8 cellular contexts compared by ENCODE assay signal in the genomic region with DNA sequence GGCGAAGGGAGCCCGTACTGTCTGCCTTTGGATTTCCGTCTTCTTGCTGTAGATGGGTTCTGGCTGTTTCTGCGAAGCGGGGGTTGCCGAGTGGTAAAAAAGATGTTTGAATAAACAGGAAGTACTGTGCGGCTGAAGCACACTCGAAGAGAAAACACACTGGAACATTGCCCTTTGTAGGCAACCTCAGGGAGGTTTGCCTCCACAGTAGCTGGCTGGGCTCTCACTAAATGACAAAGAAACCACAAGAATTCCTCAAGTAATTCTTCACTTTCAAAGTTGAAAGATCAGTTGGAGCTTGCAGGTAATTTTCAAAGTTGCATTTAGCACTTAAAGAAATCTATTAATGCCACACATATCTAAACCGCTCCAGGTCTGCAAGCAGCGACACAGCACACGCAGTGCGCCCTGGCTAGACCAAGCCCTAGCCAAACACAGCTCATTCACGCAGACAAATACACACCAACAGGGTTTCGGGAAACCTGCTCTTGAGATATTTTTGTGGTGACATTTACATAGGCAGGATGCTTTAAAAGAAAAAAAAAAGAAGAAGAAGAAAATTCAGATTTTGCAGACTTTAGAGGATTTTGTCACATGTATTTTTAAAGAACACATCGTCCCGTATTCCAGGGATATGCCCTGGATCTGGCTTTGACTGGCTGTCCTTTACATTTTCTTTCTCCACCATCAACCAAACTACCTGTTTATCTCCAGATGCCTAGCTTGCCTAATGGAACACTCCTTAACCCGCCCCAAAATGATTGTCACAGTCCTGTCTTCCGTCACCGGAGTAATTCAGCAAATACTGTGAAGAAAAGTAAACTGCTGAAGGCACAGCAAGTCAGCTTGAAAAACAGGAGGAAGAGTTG.
DNase-seq lines count a peak whose midpoint lies in the region; ATAC-seq and TF ChIP-seq lines count a peak whose summit lies in the region.

No MANE protein-coding gene starts in this region.

- H3K4ac ChIP-seq in mesendoderm (ENCODE audit: low read depth, low read length) = peak overlapping the region; percentile 55

- H3K79me1 ChIP-seq in mesendoderm (ENCODE audit: low read length) = no peaks in the 10 kb centered on the region

- no peaks in the 10 kb centered on the region for H3K27me3 ChIP-seq in mesendoderm (ENCODE audit: insufficient read depth, low read length, poor library complexity)

- peak overlapping the region; percentile 77 for H3K4me3 Mint-ChIP-seq in activated CD8-positive, alpha-beta T cell treated with anti-CD3 and anti-CD28 coated beads for 36 hours
- peak overlapping the region; percentile 93 to 95 for H3K4me3 Mint-ChIP-seq in effector memory CD8-positive, alpha-beta T cell

- CTCF ChIA-PET in HEK293T (lab: Yijun Ruan, JAX) = interaction anchor here (0.6 kb wide), 2 partner anchors 9 to 164 kb away, joined by 3 read pairs; no protein-coding TSS in a partner anchor
- CTCF ChIA-PET in activated CD8-positive, alpha-beta T cell treated with anti-CD3 and anti-CD28 coated beads for 36 hours (lab: Charles Lee) = interaction anchor here (0.7 to 2.2 kb wide), 13 partner anchors 8 to 456 kb away, joined by 3 to 8 read pairs (median 3); no protein-coding TSS in a partner anchor

- no peak overlapping the region for H2AK5ac ChIP-seq in mesendoderm (ENCODE audit: low read length)

- no CpG with 5 or more reads among the region's 19 CpGs for WGBS in mesendoderm (ENCODE audit: extremely low coverage, insufficient coverage, low lambda C conversion rate)

- peak overlapping the region; percentile 59 for H3K56ac ChIP-seq in mesendoderm (ENCODE audit: low read length)

- peak overlapping the region; percentile 85 for H2BK120ac ChIP-seq in mesendoderm (ENCODE audit: low read depth, low read length)

- POLR2A ChIA-PET in HEK293T (lab: Yijun Ruan, JAX) = no interaction called here
- POLR2A ChIA-PET in activated CD8-positive, alpha-beta T cell treated with anti-CD3 and anti-CD28 coated beads for 36 hours (lab: Charles Lee) = interaction anchor here (0.9 to 4.8 kb wide), 16 partner anchors 9 to 453 kb away, joined by 3 to 68 read pairs (median 5); no protein-coding TSS in a partner anchor

- peaks cover 68% of the 10 kb centered on the region for H3K4me1 Mint-ChIP-seq in activated CD8-positive, alpha-beta T cell treated with anti-CD3 and anti-CD28 coated beads for 36 hours (ENCODE audit: low read depth)
- peaks cover 41 to 49% of the 10 kb centered on the region in 2 donors for H3K4me1 Mint-ChIP-seq in effector memory CD8-positive, alpha-beta T cell (ENCODE audit: low read depth in 2 of 2)

- H3K79me2 ChIP-seq in mesendoderm (ENCODE audit: control insufficient read depth, insufficient read depth, low read length) = no peaks in the 10 kb centered on the region

- H3K27me3 Mint-ChIP-seq in activated CD8-positive, alpha-beta T cell treated with anti-CD3 and anti-CD28 coated beads for 36 hours = no peaks in the 10 kb centered on the region
- no peaks in the 10 kb centered on the region for H3K27me3 Mint-ChIP-seq in effector memory CD8-positive, alpha-beta T cell

- peak overlapping the region; percentile 65 for H3K18ac ChIP-seq in mesendoderm (ENCODE audit: low read length)

- no peaks in the 10 kb centered on the region for H3K36me3 ChIP-seq in mesendoderm (ENCODE audit: control insufficient read depth, insufficient read depth, low read length)

- intact Hi-C loops in activated CD8-positive, alpha-beta T cell treated with anti-CD3 and anti-CD28 coated beads for 36 hours (cut with micrococcal nuclease) = loop anchor here (1.0 to 2.0 kb wide), 2 partner anchors 96 to 174 kb away; no protein-coding TSS in a partner anchor

- no peak overlapping the region for H4K5ac ChIP-seq in mesendoderm (ENCODE audit: low read length)

- no peaks in the 10 kb centered on the region for H3K9me3 Mint-ChIP-seq in activated CD8-positive, alpha-beta T cell treated with anti-CD3 and anti-CD28 coated beads for 36 hours
- no peaks in the 10 kb centered on the region for H3K9me3 Mint-ChIP-seq in effector memory CD8-positive, alpha-beta T cell

- H3K36me3 Mint-ChIP-seq in activated CD8-positive, alpha-beta T cell treated with anti-CD3 and anti-CD28 coated beads for 36 hours (ENCODE audit: low read depth) = peaks cover 23% of the 10 kb centered on the region
- H3K36me3 Mint-ChIP-seq in effector memory CD8-positive, alpha-beta T cell (ENCODE audit: insufficient read depth) = peaks cover 29% of the 10 kb centered on the region

- no peak overlapping the region for H4K8ac ChIP-seq in mesendoderm (ENCODE audit: low read depth, low read length)

- H3K4me1 ChIP-seq in mesendoderm (ENCODE audit: control insufficient read depth, low read depth, low read length) = peaks cover 3% of the 10 kb centered on the region

- peak; percentile 62 for ATAC-seq in activated CD8-positive, alpha-beta T cell treated with anti-CD3 and anti-CD28 coated beads for 36 hours
- peak; percentile 84 for ATAC-seq in effector memory CD8-positive, alpha-beta T cell (replicated peaks)

- no peak overlapping the region for H2BK5ac ChIP-seq in mesendoderm (ENCODE audit: low read length)

- peak overlapping the region; percentile 69 for H3K27ac ChIP-seq in mesendoderm (ENCODE audit: low read depth, low read length)

- H3K4me3 ChIP-seq in mesendoderm (ENCODE audit: low read length) = no peak overlapping the region

- DNase-seq in DMS53 treated with DMSO at 0.1 percent for 48 hours (lab: John Stamatoyannopoulos, UW; ENCODE audit: unreplicated experiment) (peak; percentile 44), HEK293T (ENCODE audit: extremely low spot score) (peak; percentile 34), NCI-H226 (peak; percentile 48), mesendoderm (peak; percentile 67), NCI-H2227 (lab: John Stamatoyannopoulos, UW; ENCODE audit: unreplicated experiment) (no peak)
- peak; percentile 87 for DNase-seq in activated CD8-positive, alpha-beta T cell treated with anti-CD3 and anti-CD28 coated beads for 36 hours
- peak; percentile 57 to 63 (median 61) for DNase-seq in effector memory CD8-positive, alpha-beta T cell
- peak; percentile 51 to 55 for DNase-seq in stimulated activated CD8-positive, alpha-beta memory T cell treated with anti-CD3 and anti-CD28 coated beads, Interleukin-2, amount 100 ng/mL, for 1 hour (ENCODE audit: low read depth in 2 of 2)

- peak overlapping the region; percentile 8 for H2BK15ac ChIP-seq in mesendoderm (replicated peaks; ENCODE audit: low read depth)

- no peak for TF ChIP-seq CTCF in activated CD8-positive, alpha-beta T cell treated with anti-CD3 and anti-CD28 coated beads for 36 hours (IDR thresholded peaks at IDR 0.05)

- peak overlapping the region; percentile 18 for H3K4me2 ChIP-seq in mesendoderm (ENCODE audit: low read length)

- H3K9ac ChIP-seq in mesendoderm (ENCODE audit: low read length) = peak overlapping the region; percentile 35

- H3K27ac Mint-ChIP-seq in activated CD8-positive, alpha-beta T cell treated with anti-CD3 and anti-CD28 coated beads for 36 hours = peak overlapping the region; percentile 93
- peak overlapping the region; percentile 96 for H3K27ac Mint-ChIP-seq in effector memory CD8-positive, alpha-beta T cell

- H3K23ac ChIP-seq in mesendoderm (ENCODE audit: low read length) = no peak overlapping the region

TF ChIP-seq in HEK293T, 16 proteins besides CTCF, POLR2A, EP300 and RAD21:
- TF ChIP-seq ARNT (IDR thresholded peaks at IDR 0.05) = no peak
- TF ChIP-seq HDGF (IDR thresholded peaks at IDR 0.05; ENCODE audit: borderline replicate concordance) = no peak
- no peak for TF ChIP-seq FOXA1 (IDR thresholded peaks at IDR 0.05)
- no peak for TF ChIP-seq L3MBTL2 (conservative IDR thresholded peaks at IDR 0.05)
- TF ChIP-seq ZNF384 (IDR thresholded peaks at IDR 0.05) = no peak
- TF ChIP-seq SUZ12 (IDR thresholded peaks at IDR 0.05) = no peak
- TF ChIP-seq TARDBP (IDR thresholded peaks at IDR 0.05) = no peak
- no peak for TF ChIP-seq ELF4 (IDR thresholded peaks at IDR 0.05)
- TF ChIP-seq SP1 (IDR thresholded peaks at IDR 0.05) = no peak
- TF ChIP-seq BHLHE40 (IDR thresholded peaks at IDR 0.05; ENCODE audit: borderline replicate concordance) = no peak
- TF ChIP-seq FOXM1 (IDR thresholded peaks at IDR 0.05; ENCODE audit: borderline replicate concordance) = no peak
- TF ChIP-seq CTBP1 (IDR thresholded peaks at IDR 0.05; ENCODE audit: borderline replicate concordance) = no peak
- no peak for TF ChIP-seq FOXK2 (IDR thresholded peaks at IDR 0.05)
